In genomic region chr3:128617270-128617556, GRCh38 we compare ENCODE assay signal across 8 cellular contexts. TPM values are rescaled to one million over a fixed set of nuclear protein-coding genes. Genes with fewer than 3 reads are reported as not detected.
A peak's percentile ranks its signal among the peaks of the same experiment; 100 is the strongest.
DNase-seq lines count a peak whose midpoint lies in the region; ATAC-seq and TF ChIP-seq lines count a peak whose summit lies in the region.

No MANE protein-coding gene starts in this region.

- peaks cover 29% of the 10 kb centered on the region for H3K4me1 Mint-ChIP-seq in central memory CD8-positive, alpha-beta T cell
- peaks cover 10 to 36% (median 33%) of the 10 kb centered on the region in 7 donors for H3K4me1 Mint-ChIP-seq in naive thymus-derived CD4-positive, alpha-beta T cell

- TF ChIP-seq POLR2A in lower leg skin (IDR thresholded peaks at IDR 0.05), result no peak

- peak overlapping the region; percentile 63 for H3K27ac ChIP-seq in HL-60 (replicated peaks)
- H3K27ac ChIP-seq in naive thymus-derived CD4-positive, alpha-beta T cell (ENCODE audit: low read depth, low read length), result peak overlapping the region; percentile 80

- peak overlapping the region; percentile 93 for H3K4me3 Mint-ChIP-seq in central memory CD8-positive, alpha-beta T cell
- peak overlapping the region in 9 of 10 donors; percentile 94 to 98 (median 97) for H3K4me3 Mint-ChIP-seq in naive thymus-derived CD4-positive, alpha-beta T cell

- DNase-seq in AG09309 (ENCODE audit: low read depth) (no peak), HL-60 (ENCODE audit: low read depth in 1 of 2, low spot score in 1 of 2) (no peak), lower leg skin (ENCODE audit: low spot score in 2 of 2) (no peak)
- DNase-seq in central memory CD8-positive, alpha-beta T cell (ENCODE audit: low spot score in 2 of 2), result no peak
- DNase-seq in naive thymus-derived CD4-positive, alpha-beta T cell, result no peak

- intact Hi-C loops in naive thymus-derived CD4-positive, alpha-beta T cell (cut with micrococcal nuclease), result loop anchor here (1.0 to 5.0 kb wide), 21 partner anchors 33 to 1495 kb away; partner anchors contain the start of genes ACAD9 (in 2 of the 2), RAB7A (in 2 of the 2), RPN1 (in 2 of the 2) and COPG1 (in 1 of the 2)
- intact Hi-C loops in lower leg skin (cut with DNase I; ENCODE audit: low total_unique reads), result no loop called here

- TF ChIP-seq CTCF in AG09309 (IDR thresholded peaks at IDR 0.05; ENCODE audit: control insufficient read depth, insufficient read depth, low read depth, low read length, missing control alignments) (no peak), HL-60 (IDR thresholded peaks at IDR 0.05; ENCODE audit: insufficient read depth, low read length) (no peak), lower leg skin (IDR thresholded peaks at IDR 0.05) (no peak)

- H3K36me3 Mint-ChIP-seq in central memory CD8-positive, alpha-beta T cell (ENCODE audit: insufficient read depth), result peaks cover 37% of the 10 kb centered on the region
- H3K36me3 Mint-ChIP-seq in naive thymus-derived CD4-positive, alpha-beta T cell, result peaks cover 4 to 30% (median 10%) of the 10 kb centered on the region in 5 donors

- peaks cover 16 to 19% of the 10 kb centered on the region in 2 donors for H3K4me1 ChIP-seq in naive thymus-derived CD4-positive, alpha-beta T cell (ENCODE audit: control insufficient read depth in 2 of 2, insufficient read depth in 2 of 2, low read length in 2 of 2)

- no peaks in the 10 kb centered on the region for H3K9me3 Mint-ChIP-seq in central memory CD8-positive, alpha-beta T cell
- peaks cover 0 to 4% (median 0%) of the 10 kb centered on the region in 11 donors for H3K9me3 Mint-ChIP-seq in naive thymus-derived CD4-positive, alpha-beta T cell

- H3K36me3 ChIP-seq in naive thymus-derived CD4-positive, alpha-beta T cell (ENCODE audit: control insufficient read depth in 2 of 3, insufficient read depth in 3 of 3, low read length in 3 of 3), result peaks cover 8 to 32% (median 12%) of the 10 kb centered on the region in 3 experiments

- H3K4me3 ChIP-seq in AG09309 (ENCODE audit: control insufficient read depth, low read depth, low read length) (peak overlapping the region; percentile 49), HL-60 (replicated peaks; ENCODE audit: insufficient read depth, low read length) (peak overlapping the region; percentile 37), lower leg skin (ENCODE audit: low read depth, poor library complexity, severe bottlenecking) (no peak overlapping the region)
- H3K4me3 ChIP-seq in naive thymus-derived CD4-positive, alpha-beta T cell (ENCODE audit: low read length), result peak overlapping the region; percentile 70

- CTCF ChIA-PET in naive thymus-derived CD4-positive, alpha-beta T cell (lab: Charles Lee), result interaction anchor here (0.6 to 1.8 kb wide), 14 partner anchors 8 to 699 kb away, joined by 3 to 7 read pairs (median 4); partner anchors contain the start of gene RPN1

- POLR2A ChIA-PET in naive thymus-derived CD4-positive, alpha-beta T cell (lab: Charles Lee), result interaction anchor here (0.6 to 3.3 kb wide), 12 partner anchors 9 to 1027 kb away, joined by 3 to 24 read pairs (median 4); partner anchors contain the start of genes ACAD9, RPN1 and TPRA1

- no peaks in the 10 kb centered on the region for H3K27me3 ChIP-seq in HL-60 (ENCODE audit: insufficient read depth, poor library complexity, severe bottlenecking)
- no peaks in the 10 kb centered on the region for H3K27me3 ChIP-seq in naive thymus-derived CD4-positive, alpha-beta T cell (ENCODE audit: control insufficient read depth in 2 of 2, insufficient read depth in 2 of 2, low read length in 2 of 2)

- ATAC-seq in central memory CD8-positive, alpha-beta T cell (replicated peaks; ENCODE audit: extremely low read depth, poor library complexity, severe bottlenecking), result peak; percentile 56
- ATAC-seq in naive thymus-derived CD4-positive, alpha-beta T cell, result peak; percentile 26
- no peak for ATAC-seq in GM18861 (IDR thresholded peaks at IDR 0.05; ENCODE audit: unreplicated experiment)
- no peak for ATAC-seq in GM19463 (IDR thresholded peaks at IDR 0.05; ENCODE audit: unreplicated experiment)
- ATAC-seq in GM18858 (IDR thresholded peaks at IDR 0.05; ENCODE audit: unreplicated experiment), result no peak

- no peaks in the 10 kb centered on the region for H3K9me3 ChIP-seq in naive thymus-derived CD4-positive, alpha-beta T cell (ENCODE audit: control insufficient read depth in 2 of 3, low read length in 3 of 3)

- H3K27ac Mint-ChIP-seq in central memory CD8-positive, alpha-beta T cell (ENCODE audit: low read depth), result peak overlapping the region; percentile 93
- H3K27ac Mint-ChIP-seq in naive thymus-derived CD4-positive, alpha-beta T cell, result peak overlapping the region; percentile 88 to 98 (median 96)

- H3K27me3 Mint-ChIP-seq in central memory CD8-positive, alpha-beta T cell, result no peaks in the 10 kb centered on the region
- H3K27me3 Mint-ChIP-seq in naive thymus-derived CD4-positive, alpha-beta T cell, result no peaks in the 10 kb centered on the region

- 62 to 68% methylated on average over 7 to 8 of the region's 9 CpGs for WGBS in lower leg skin, 2 donors

RNA-seq across cellular contexts. Expression of gene RPN1, which starts 33.4 kb away (rescaled TPM):
- 100 to 1,000 TPM in 2 of 5 experiments, 10 to 100 TPM in 3; 76.7 to 203 (median 88.5) TPM for total RNA-seq in naive thymus-derived CD4-positive, alpha-beta T cell
- 100 to 1,000 TPM; 180 to 190 TPM for polyA plus RNA-seq in naive thymus-derived CD4-positive, alpha-beta T cell
- 100 to 1,000 TPM in 3 of 4 donors, 10 to 100 TPM in 1; 99.9 to 173 (median 141) TPM for total RNA-seq in lower leg skin

Comparison
In these comparisons a context has a peak if more than half of its experiments do, and no peak if none do; other contexts are left out.
1. ATAC-seq: peak in central memory CD8-positive, alpha-beta T cell (single experiment) and naive thymus-derived CD4-positive, alpha-beta T cell (single experiment); none in GM18861 (single experiment), GM19463 (single experiment) and GM18858 (single experiment).